10 cellular contexts compared by ENCODE assay signal in the genomic region with DNA sequence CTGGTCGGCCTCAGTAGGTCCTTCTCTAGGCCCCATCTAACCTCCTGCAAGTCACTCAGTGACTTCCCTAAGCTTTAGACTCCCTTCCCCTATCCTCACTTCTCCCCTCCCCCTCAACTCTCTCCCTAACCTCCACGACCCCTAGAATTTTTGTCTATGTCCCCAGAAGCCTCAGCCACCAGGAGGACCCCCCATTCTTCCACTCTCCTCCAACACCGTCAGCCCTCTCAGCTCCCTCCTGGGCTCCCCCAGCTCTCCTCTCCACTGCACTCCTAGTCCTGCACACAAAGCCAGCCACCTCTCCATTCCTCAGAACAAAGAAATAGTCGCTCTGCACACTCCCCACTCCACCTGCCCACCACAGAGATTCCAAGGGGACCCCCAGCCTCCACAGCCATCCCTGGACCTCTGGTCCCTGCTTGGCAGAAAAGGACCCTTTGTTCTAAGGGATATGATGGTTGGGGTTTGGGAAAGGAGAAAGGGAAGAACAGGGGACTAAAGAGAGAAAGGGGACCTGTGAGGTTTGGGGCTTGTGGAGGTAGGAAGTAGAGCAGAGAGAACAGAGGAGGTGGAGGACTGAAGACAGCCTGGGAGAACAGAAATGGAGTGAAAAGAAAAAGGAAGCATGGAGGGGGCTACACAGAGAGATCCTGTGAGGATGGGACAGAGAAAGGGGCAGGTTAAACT. TPM values are rescaled to one million over a fixed set of nuclear protein-coding genes. Genes with fewer than 3 reads are reported as not detected.
DNase-seq lines count a peak whose midpoint lies in the region; ATAC-seq and TF ChIP-seq lines count a peak whose summit lies in the region.
"Had no signal": no experiment of that assay in that cellular context is flagged by ENCODE, and none has a peak within 500 bp of the region (broad histone marks: within the 10 kb centered on the region; RNA-seq: fewer than 3 reads in every experiment).

No MANE protein-coding gene starts in this region.

- CTCF ChIA-PET in GM10248 (lab: Yijun Ruan, JAX), result interaction anchor here (1.0 to 19.5 kb wide), 7 partner anchors 8 to 91 kb away, joined by 3 to 215 read pairs (median 24); no protein-coding TSS in a partner anchor

- TF ChIP-seq CTCF in glutamatergic neuron (IDR thresholded peaks at IDR 0.05; ENCODE audit: partially characterized antibody, unreplicated experiment) (no peak), GM10248 (IDR thresholded peaks at IDR 0.05; ENCODE audit: control extremely low read depth, extremely low read depth, low read depth, missing control alignments) (no peak)

- H3K4me3 Mint-ChIP-seq in T-helper 17 cell, result peak overlapping the region; percentile 99
- peak overlapping the region; percentile 99 for H3K4me3 Mint-ChIP-seq in glutamatergic neuron (ENCODE audit: unreplicated experiment)
- peak overlapping the region; percentile 99 for H3K4me3 Mint-ChIP-seq in stimulated activated memory B cell treated with anti-CD40 and anti-IgM and Interleukin-4, amounts not matched to agents 10 μg/mL and 1 μg/mL and 100 μg/mL, for 72 hours

- peak; percentile 44 for DNase-seq in NCI-H82 (lab: John Stamatoyannopoulos, UW)
- DNase-seq in NCI-H82 treated with DMSO at 0.1 percent for 48 hours (lab: John Stamatoyannopoulos, UW; ENCODE audit: unreplicated experiment), result no peak
- no peak for DNase-seq in T-helper 17 cell
- no peak for DNase-seq in glutamatergic neuron
- DNase-seq in kidney glomerular epithelial cell (lab: John Stamatoyannopoulos, UW), result no peak
- DNase-seq in GM10248 (ENCODE audit: extremely low spot score), result no peak

- no peak for ATAC-seq in T-helper 17 cell
- ATAC-seq in stimulated activated memory B cell treated with anti-CD40 and anti-IgM and Interleukin-4, amounts not matched to agents 10 μg/mL and 1 μg/mL and 100 μg/mL, for 72 hours, result no peak
- no peak for ATAC-seq in activated CD4-positive, CD25-positive, alpha-beta regulatory T cell treated with anti-CD3 and anti-CD28 coated beads, Interleukin-2, amount 50 U/mL, for 24 hours

- POLR2A ChIA-PET in GM10248 (lab: Yijun Ruan, JAX), result no interaction called here

- peaks cover 15% of the 10 kb centered on the region for H3K36me3 Mint-ChIP-seq in T-helper 17 cell (ENCODE audit: low read depth)
- no peaks in the 10 kb centered on the region for H3K36me3 Mint-ChIP-seq in glutamatergic neuron (ENCODE audit: unreplicated experiment)
- H3K36me3 Mint-ChIP-seq in stimulated activated memory B cell treated with anti-CD40 and anti-IgM and Interleukin-4, amounts not matched to agents 10 μg/mL and 1 μg/mL and 100 μg/mL, for 72 hours, result peaks cover 49% of the 10 kb centered on the region

- H3K9me3 Mint-ChIP-seq in glutamatergic neuron (ENCODE audit: unreplicated experiment), result peaks cover 17% of the 10 kb centered on the region
- no peaks in the 10 kb centered on the region for H3K9me3 Mint-ChIP-seq in stimulated activated memory B cell treated with anti-CD40 and anti-IgM and Interleukin-4, amounts not matched to agents 10 μg/mL and 1 μg/mL and 100 μg/mL, for 72 hours

- H3K27ac Mint-ChIP-seq in T-helper 17 cell (peak overlapping the region; percentile 96), glutamatergic neuron (ENCODE audit: unreplicated experiment) (peak overlapping the region; percentile 99)
- peak overlapping the region; percentile 93 for H3K27ac Mint-ChIP-seq in stimulated activated memory B cell treated with anti-CD40 and anti-IgM and Interleukin-4, amounts not matched to agents 10 μg/mL and 1 μg/mL and 100 μg/mL, for 72 hours

- peaks cover 78% of the 10 kb centered on the region for H3K4me1 Mint-ChIP-seq in T-helper 17 cell
- H3K4me1 Mint-ChIP-seq in glutamatergic neuron (ENCODE audit: low read depth, unreplicated experiment), result peaks cover 36% of the 10 kb centered on the region
- peaks cover 78% of the 10 kb centered on the region for H3K4me1 Mint-ChIP-seq in stimulated activated memory B cell treated with anti-CD40 and anti-IgM and Interleukin-4, amounts not matched to agents 10 μg/mL and 1 μg/mL and 100 μg/mL, for 72 hours

- H3K27me3 Mint-ChIP-seq in T-helper 17 cell (no peaks in the 10 kb centered on the region), glutamatergic neuron (ENCODE audit: unreplicated experiment) (peaks cover 23% of the 10 kb centered on the region)
- no peaks in the 10 kb centered on the region for H3K27me3 Mint-ChIP-seq in stimulated activated memory B cell treated with anti-CD40 and anti-IgM and Interleukin-4, amounts not matched to agents 10 μg/mL and 1 μg/mL and 100 μg/mL, for 72 hours

- no peaks in the 10 kb centered on the region for H3K9me3 ChIP-seq in T-helper 17 cell (ENCODE audit: control insufficient read depth, low read length, poor library complexity, severe bottlenecking)

RNA-seq across cellular contexts. Expression of a gene that starts 2.8 kb away (rescaled TPM):
- total RNA-seq in T-helper 17 cell, result 100 to 1,000 TPM in 1 of 2 donors, 10 to 100 TPM in 1; 86.1 to 123 TPM
- total RNA-seq in glutamatergic neuron (ENCODE audit: unreplicated experiment), result 222 TPM

RNA-seq across cellular contexts. Expression of a gene that starts 34.1 kb away (rescaled TPM):
- total RNA-seq in T-helper 17 cell, result not detected
- total RNA-seq in glutamatergic neuron (ENCODE audit: unreplicated experiment), result not detected
- total RNA-seq: mucosa of gallbladder, NCI-H460 had no signal

RNA-seq across cellular contexts. Expression of a gene that starts 41.3 kb away (rescaled TPM):
- total RNA-seq in T-helper 17 cell (10 to 100 TPM; 59.9 to 63.1 TPM), glutamatergic neuron (ENCODE audit: unreplicated experiment) (51.8 TPM)

RNA-seq across cellular contexts. Expression of a gene that starts 45.2 kb away (rescaled TPM):
- total RNA-seq in T-helper 17 cell (100 to 1,000 TPM; 217 to 234 TPM), glutamatergic neuron (ENCODE audit: unreplicated experiment) (199 TPM)
